Comparison of ENCODE assay signal across 8 cellular contexts in the genomic region with DNA sequence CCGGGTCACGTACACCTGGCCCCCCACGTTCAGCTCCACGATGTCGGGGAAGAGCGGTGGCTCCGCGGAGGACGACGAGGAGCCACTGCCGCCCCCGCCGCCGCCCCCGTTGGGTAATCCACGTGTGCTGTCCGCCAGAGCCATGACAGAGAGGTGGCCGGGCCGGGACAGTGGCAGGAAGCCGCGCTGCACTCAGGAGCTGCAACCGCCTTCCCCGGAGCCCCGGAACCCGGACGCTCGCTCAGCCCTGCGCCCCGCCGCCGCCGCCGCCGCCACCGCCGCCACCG. TPM values are rescaled to one million over a fixed set of nuclear protein-coding genes. Genes with fewer than 3 reads are reported as not detected.
DNase-seq lines count a peak whose midpoint lies in the region; ATAC-seq and TF ChIP-seq lines count a peak whose summit lies in the region.

No MANE protein-coding gene starts in this region.

- peak overlapping the region; percentile 47 for H3K9ac ChIP-seq in mammary epithelial cell (ENCODE audit: insufficient read depth, low read length)
- peak overlapping the region; percentile 60 for H3K9ac ChIP-seq in mucosa of stomach (ENCODE audit: low read length)

- WGBS in mammary epithelial cell (ENCODE audit: low coverage, missing lambda C conversion rate) = no CpG with 5 or more reads among the region's 37 CpGs

- H3K9me3 ChIP-seq in DOHH2 (ENCODE audit: control insufficient read depth, insufficient read depth, low read length) (no peaks in the 10 kb centered on the region), mammary epithelial cell (replicated peaks; ENCODE audit: insufficient read depth, low read length) (no peaks in the 10 kb centered on the region), mucosa of stomach (ENCODE audit: control insufficient read depth, low read length) (no peaks in the 10 kb centered on the region)

- TF ChIP-seq CTCF in DOHH2 (IDR thresholded peaks at IDR 0.05; ENCODE audit: low read depth, low read length, poor library complexity, severe bottlenecking) (no peak), mammary epithelial cell (conservative IDR thresholded peaks at IDR 0.05 in 1 of 2, IDR thresholded peaks at IDR 0.05 in 1 of 2; ENCODE audit: extremely low read depth in 1 of 2, insufficient read depth in 1 of 2, low read depth in 1 of 2, low read length in 2 of 2) (no peak)

- H3K4me3 ChIP-seq in DOHH2 (ENCODE audit: low read length) (peak overlapping the region; percentile 69), mammary epithelial cell (replicated peaks in 1 of 3; ENCODE audit: insufficient read depth in 1 of 3, low read depth in 2 of 3, low read length in 3 of 3) (peak overlapping the region; percentile 51 to 85 (median 81)), mucosa of stomach (ENCODE audit: low read length) (peak overlapping the region; percentile 65)

- BruUV-seq in mammary epithelial cell (replicated peaks; lab: Mats Ljungman, UMichigan) = no TSS peak

- intact Hi-C loops in mammary epithelial cell (cut with micrococcal nuclease) = loop anchor here (5.0 kb wide), 2 partner anchors 51 to 864 kb away; no protein-coding TSS in a partner anchor

- dilution Hi-C loops in mammary epithelial cell (cut with HindIII; ENCODE audit: low sequenced_read_pairs) = no loop called here

- peak; percentile 20 for ATAC-seq in HG03442 (IDR thresholded peaks at IDR 0.05; ENCODE audit: unreplicated experiment)

- H3K4me2 ChIP-seq in DOHH2 (ENCODE audit: low read length) = peak overlapping the region; percentile 71
- peak overlapping the region; percentile 97 for H3K4me2 ChIP-seq in mammary epithelial cell (ENCODE audit: insufficient read depth, low read depth, low read length)

- CTCF ChIA-PET in mammary epithelial cell (lab: Charles Lee; ENCODE audit: low non-redundant PET) = interaction anchor here (0.7 to 2.4 kb wide), 5 partner anchors 18 to 218 kb away, joined by 3 to 19 read pairs (median 4); no protein-coding TSS in a partner anchor

- H2AFZ ChIP-seq in mammary epithelial cell (ENCODE audit: low read depth, low read length) = peak overlapping the region; percentile 84

- in situ Hi-C loops in mammary epithelial cell (cut with MboI; ENCODE audit: low sequenced_read_pairs in 2 of 2) = loop anchor here in 1 of 2 donors (5.0 to 10.0 kb wide), 2 partner anchors 64 to 221 kb away; no protein-coding TSS in a partner anchor

- H3K27me3 ChIP-seq in DOHH2 (ENCODE audit: control insufficient read depth, low read length) (peaks cover 54% of the 10 kb centered on the region), mammary epithelial cell (ENCODE audit: insufficient read depth, low read length) (no peaks in the 10 kb centered on the region), mucosa of stomach (ENCODE audit: control insufficient read depth, insufficient read depth, low read length) (peaks cover 31% of the 10 kb centered on the region)

- H3F3A ChIP-seq in DOHH2 (ENCODE audit: control insufficient read depth, insufficient read depth) = no peaks in the 10 kb centered on the region

- H3K27ac ChIP-seq in DOHH2 (ENCODE audit: low read depth, low read length) = no peak overlapping the region
- peak overlapping the region; percentile 55 for H3K27ac ChIP-seq in mammary epithelial cell (ENCODE audit: insufficient read depth, low read depth, low read length)

- no peaks in the 10 kb centered on the region for H4K20me1 ChIP-seq in DOHH2 (ENCODE audit: control insufficient read depth, insufficient read depth, low read depth, low read length)
- H4K20me1 ChIP-seq in mammary epithelial cell (ENCODE audit: insufficient read depth, low read length) = no peaks in the 10 kb centered on the region

- H3K36me3 ChIP-seq in DOHH2 (ENCODE audit: control insufficient read depth, low read length) (no peaks in the 10 kb centered on the region), mammary epithelial cell (ENCODE audit: insufficient read depth, low read length) (no peaks in the 10 kb centered on the region), mucosa of stomach (ENCODE audit: control insufficient read depth, insufficient read depth, low read length) (no peaks in the 10 kb centered on the region)

- H3K79me2 ChIP-seq in DOHH2 (ENCODE audit: control insufficient read depth, low read length) (no peaks in the 10 kb centered on the region), mammary epithelial cell (ENCODE audit: insufficient read depth, low read length) (peaks cover 48% of the 10 kb centered on the region)

- no peaks in the 10 kb centered on the region for H3K9me2 ChIP-seq in DOHH2 (replicated peaks; ENCODE audit: control insufficient read depth, low read length)

- DNase-seq in mammary epithelial cell (no peak), NCI-H2171 (lab: John Stamatoyannopoulos, UW) (no peak), HPDE6-E6E7 (ENCODE audit: extremely low spot score) (no peak), NCI-H69 (lab: John Stamatoyannopoulos, UW) (no peak)
- no peak for DNase-seq in stimulated activated CD4-positive, alpha-beta T cell treated with anti-CD3 and anti-CD28 coated beads, Interleukin-4, amount 100 ng/mL, for 24 hours

- H3K4me1 ChIP-seq in DOHH2 (ENCODE audit: control insufficient read depth, low read length) (peaks cover 10% of the 10 kb centered on the region), mammary epithelial cell (ENCODE audit: insufficient read depth, low read length) (peaks cover 56% of the 10 kb centered on the region), mucosa of stomach (ENCODE audit: control insufficient read depth, insufficient read depth, low read length) (peaks cover 9% of the 10 kb centered on the region)

RNA-seq across cellular contexts. Expression of gene KCTD12, which starts 0.3 kb away (rescaled TPM):
- 10 to 100 TPM; 57.0 to 80.1 TPM for total RNA-seq in mammary epithelial cell
- 25.3 TPM for polyA plus RNA-seq in mammary epithelial cell
- polyA minus RNA-seq in mammary epithelial cell = 52.3 TPM
